1 cellular context compared by ENCODE assay signal in genomic region chr7:77836425-77836824, GRCh38. TPM values are rescaled to one million over a fixed set of nuclear protein-coding genes. Genes with fewer than 3 reads are reported as not detected.
"Had no signal": no experiment of that assay in that cellular context is flagged by ENCODE, and none has a peak within 500 bp of the region (broad histone marks: within the 10 kb centered on the region; RNA-seq: fewer than 3 reads in every experiment).

No MANE protein-coding gene starts in this region.

RNA-seq across cellular contexts. Expression of gene TMEM60, which starts 38.2 kb away (rescaled TPM):
- total RNA-seq: ascending aorta had no signal
